8 cellular contexts compared by ENCODE assay signal in genomic region chr7:92695308-92696261, GRCh38.
A peak's percentile ranks its signal among the peaks of the same experiment; 100 is the strongest.
DNase-seq lines count a peak whose midpoint lies in the region; ATAC-seq and TF ChIP-seq lines count a peak whose summit lies in the region.

No MANE protein-coding gene starts in this region.

- TF ChIP-seq CTCF in CD14-positive monocyte (IDR thresholded peaks at IDR 0.05) = no peak
- no peak for TF ChIP-seq CTCF in parathyroid adenoma (IDR thresholded peaks at IDR 0.05)

- H3K9me3 Mint-ChIP-seq in CD14-positive monocyte = no peaks in the 10 kb centered on the region
- H3K9me3 Mint-ChIP-seq in activated naive CD8-positive, alpha-beta T cell treated with anti-CD3 and anti-CD28 coated beads, Interleukin-2, amount 50 U/mL, for 24 hours = peaks cover 4% of the 10 kb centered on the region

- peak overlapping the region; percentile 30 to 89 (median 56) for H3K27ac Mint-ChIP-seq in CD14-positive monocyte
- peak overlapping the region; percentile 75 for H3K27ac Mint-ChIP-seq in activated naive CD8-positive, alpha-beta T cell treated with anti-CD3 and anti-CD28 coated beads, Interleukin-2, amount 50 U/mL, for 24 hours

- H3K36me3 ChIP-seq in parathyroid adenoma (ENCODE audit: control insufficient read depth, insufficient read depth, low read length) = no peaks in the 10 kb centered on the region

- H3K9me3 ChIP-seq in parathyroid adenoma (ENCODE audit: control insufficient read depth, low read length) = no peaks in the 10 kb centered on the region

- peak overlapping the region; percentile 78 to 79 for H3K4me3 Mint-ChIP-seq in CD14-positive monocyte
- H3K4me3 Mint-ChIP-seq in activated naive CD8-positive, alpha-beta T cell treated with anti-CD3 and anti-CD28 coated beads, Interleukin-2, amount 50 U/mL, for 24 hours = peak overlapping the region; percentile 38

- H3K4me1 ChIP-seq in parathyroid adenoma = peaks cover 5% of the 10 kb centered on the region

- peak overlapping the region; percentile 85 for H3K27ac ChIP-seq in parathyroid adenoma

- H3K79me2 ChIP-seq in parathyroid adenoma = peaks cover 28% of the 10 kb centered on the region

- ATAC-seq in activated naive CD8-positive, alpha-beta T cell treated with anti-CD3 and anti-CD28 coated beads, Interleukin-2, amount 50 U/mL, for 24 hours = no peak
- peak; percentile 70 to 77 for ATAC-seq in left cardiac atrium
- no peak for ATAC-seq in GM19324 (IDR thresholded peaks at IDR 0.05; ENCODE audit: low FRiP score, unreplicated experiment)
- ATAC-seq in HG03280 (IDR thresholded peaks at IDR 0.05; ENCODE audit: unreplicated experiment) = no peak

- H3K9ac ChIP-seq in parathyroid adenoma = peak overlapping the region; percentile 20

- no peaks in the 10 kb centered on the region for H3K36me3 Mint-ChIP-seq in CD14-positive monocyte
- peaks cover 40% of the 10 kb centered on the region for H3K36me3 Mint-ChIP-seq in activated naive CD8-positive, alpha-beta T cell treated with anti-CD3 and anti-CD28 coated beads, Interleukin-2, amount 50 U/mL, for 24 hours (ENCODE audit: low read depth)

- peak overlapping the region; percentile 37 for H3K4me3 ChIP-seq in parathyroid adenoma (ENCODE audit: low read depth, low read length)

- DNase-seq in CD14-positive monocyte (ENCODE audit: low spot score) = no peak
- DNase-seq in HT1080 (ENCODE audit: low read depth) = peak; percentile 76
- no peak for DNase-seq in activated naive CD8-positive, alpha-beta T cell treated with anti-CD3 and anti-CD28 coated beads, Interleukin-2, amount 50 U/mL, for 24 hours
- DNase-seq in left cardiac atrium = no peak
- DNase-seq in NCI-H2196 (lab: John Stamatoyannopoulos, UW; ENCODE audit: unreplicated experiment) = no peak

- H3K4me2 ChIP-seq in parathyroid adenoma (ENCODE audit: low read length) = peak overlapping the region; percentile 73

- H3K27me3 Mint-ChIP-seq in CD14-positive monocyte (ENCODE audit: low read depth in 3 of 3) = no peaks in the 10 kb centered on the region
- H3K27me3 Mint-ChIP-seq in activated naive CD8-positive, alpha-beta T cell treated with anti-CD3 and anti-CD28 coated beads, Interleukin-2, amount 50 U/mL, for 24 hours = no peaks in the 10 kb centered on the region

- H2AFZ ChIP-seq in parathyroid adenoma = peak overlapping the region; percentile 73

- intact Hi-C loops in CD14-positive monocyte (cut with micrococcal nuclease) (loop anchor here (10.0 kb wide), 1 partner anchor 359 kb away; no protein-coding TSS in a partner anchor), left cardiac atrium (cut with DNase I) (loop anchor here (2.0 to 10.0 kb wide), 3 partner anchors 73 to 139 kb away; partner anchors contain the start of gene CDK6 (in 1 of the 2))

- peaks cover 15% of the 10 kb centered on the region for H3K4me1 Mint-ChIP-seq in CD14-positive monocyte
- peaks cover 61% of the 10 kb centered on the region for H3K4me1 Mint-ChIP-seq in activated naive CD8-positive, alpha-beta T cell treated with anti-CD3 and anti-CD28 coated beads, Interleukin-2, amount 50 U/mL, for 24 hours

- H3K27me3 ChIP-seq in parathyroid adenoma (ENCODE audit: control insufficient read depth, insufficient read depth, low read length) = no peaks in the 10 kb centered on the region

Comparison
In these comparisons a context has a peak if more than half of its experiments do, and no peak if none do; other contexts are left out.
1. ATAC-seq: peak in left cardiac atrium (2 of 2); none in activated naive CD8-positive, alpha-beta T cell treated with anti-CD3 and anti-CD28 coated beads, Interleukin-2, amount 50 U/mL, for 24 hours (single experiment), GM19324 (single experiment) and HG03280 (single experiment).